In genomic region chr19:29381353-29382203, GRCh38 we compare ENCODE assay signal across 17 cellular contexts.
DNase-seq lines count a peak whose midpoint lies in the region; ATAC-seq and TF ChIP-seq lines count a peak whose summit lies in the region.
"Had no signal": no experiment of that assay in that cellular context is flagged by ENCODE, and none has a peak within 500 bp of the region (broad histone marks: within the 10 kb centered on the region; RNA-seq: fewer than 3 reads in every experiment).

No MANE protein-coding gene starts in this region.

- WGBS in right lobe of liver (ENCODE audit: insufficient coverage, low coverage, low lambda C conversion rate, missing lambda C conversion rate) = 58% methylated on average over 11 of the region's 17 CpGs

- H3K9me3 ChIP-seq in colonic mucosa (no peaks in the 10 kb centered on the region), right lobe of liver (no peaks in the 10 kb centered on the region)

- TF ChIP-seq POLR2A in right lobe of liver (IDR thresholded peaks at IDR 0.05) = no peak

- no peak for ATAC-seq in right lobe of liver
- no peak for ATAC-seq in sciatic nerve
- ATAC-seq: Panc1 had no signal

- H3K4me1 ChIP-seq in colonic mucosa (no peaks in the 10 kb centered on the region), right lobe of liver (no peaks in the 10 kb centered on the region)

- peak; percentile 5 for DNase-seq in H7
- peak; percentile 3 for DNase-seq in colonic mucosa
- peak in 2 of 3 donors; percentile 17 for DNase-seq in right lobe of liver
- DNase-seq in sciatic nerve (ENCODE audit: low spot score) = peak; percentile 25
- DNase-seq in NK-92 (lab: John Stamatoyannopoulos, UW; ENCODE audit: unreplicated experiment) = no peak
- no peak for DNase-seq in activated T-cell treated with anti-CD3 and anti-CD28 coated beads, Interleukin-2, amount 50 U/mL, for 1 hour
- DNase-seq in AML-193 (lab: John Stamatoyannopoulos, UW) = no peak
- no peak for DNase-seq in GM10266 (ENCODE audit: extremely low spot score)
- DNase-seq: DMS 273 treated with DMSO at 0.1 percent for 48 hours, GDM1, GOT3, NCI-H1048, NCI-H1436 treated with DMSO at 0.1 percent for 48 hours, NCI-H2081 treated with DMSO at 0.1 percent for 48 hours, NCI-H524, Right ventricle myocardium superior had no signal

- no peaks in the 10 kb centered on the region; the same call in 1 of the 2 replicates for H3K27me3 ChIP-seq in H7 (ENCODE audit: control insufficient read depth, insufficient read depth, low read length)
- H3K27me3 ChIP-seq in colonic mucosa = no peaks in the 10 kb centered on the region
- no peaks in the 10 kb centered on the region for H3K27me3 ChIP-seq in right lobe of liver

- H3K9ac ChIP-seq in colonic mucosa (ENCODE audit: low read depth in 2 of 2, low read length in 2 of 2) = no peak overlapping the region

- H3K36me3 ChIP-seq in H7 (replicated peaks; ENCODE audit: control insufficient read depth, insufficient read depth, low read length) (no peaks in the 10 kb centered on the region), colonic mucosa (no peaks in the 10 kb centered on the region), right lobe of liver (no peaks in the 10 kb centered on the region)

- intact Hi-C loops in colonic mucosa (cut with DNase I) (no loop called here), right lobe of liver (cut with DNase I) (no loop called here), sciatic nerve (cut with DNase I) (no loop called here)

- TF ChIP-seq CTCF in colonic mucosa (IDR thresholded peaks at IDR 0.05) (no peak), right lobe of liver (IDR thresholded peaks at IDR 0.05) (no peak), GM10266 (IDR thresholded peaks at IDR 0.05; ENCODE audit: control insufficient read depth, insufficient read depth, low read depth, missing control alignments) (no peak)

- H3K4me3 ChIP-seq in H7 (ENCODE audit: insufficient read depth, low read depth, low read length) = no peak overlapping the region
- no peak overlapping the region for H3K4me3 ChIP-seq in colonic mucosa
- H3K4me3 ChIP-seq in right lobe of liver = no peak overlapping the region

- no peak overlapping the region for H3K27ac ChIP-seq in colonic mucosa
- H3K27ac ChIP-seq in right lobe of liver = no peak overlapping the region

Comparison
In these comparisons a context has a peak if more than half of its experiments do, and no peak if none do; other contexts are left out.
1. DNase-seq: peak in H7 (single experiment), colonic mucosa (single experiment), right lobe of liver (2 of 3) and sciatic nerve (single experiment); none in NK-92 (single experiment), activated T-cell treated with anti-CD3 and anti-CD28 coated beads, Interleukin-2, amount 50 U/mL, for 1 hour (single experiment), AML-193 (0 of 2) and GM10266 (single experiment).